In genomic region chr12:111340231-111340630, GRCh38 we compare ENCODE assay signal across 2 cellular contexts.
"Had no signal": no experiment of that assay in that cellular context is flagged by ENCODE, and none has a peak within 500 bp of the region (broad histone marks: within the 10 kb centered on the region; RNA-seq: fewer than 3 reads in every experiment).

No MANE protein-coding gene starts in this region.

- H3K4me3 ChIP-seq: GM12878 had no signal

- ATAC-seq: GM12878 had no signal

- DNase-seq: GDM1 had no signal
